Comparison of ENCODE assay signal across 1 cellular context in the genomic region with DNA sequence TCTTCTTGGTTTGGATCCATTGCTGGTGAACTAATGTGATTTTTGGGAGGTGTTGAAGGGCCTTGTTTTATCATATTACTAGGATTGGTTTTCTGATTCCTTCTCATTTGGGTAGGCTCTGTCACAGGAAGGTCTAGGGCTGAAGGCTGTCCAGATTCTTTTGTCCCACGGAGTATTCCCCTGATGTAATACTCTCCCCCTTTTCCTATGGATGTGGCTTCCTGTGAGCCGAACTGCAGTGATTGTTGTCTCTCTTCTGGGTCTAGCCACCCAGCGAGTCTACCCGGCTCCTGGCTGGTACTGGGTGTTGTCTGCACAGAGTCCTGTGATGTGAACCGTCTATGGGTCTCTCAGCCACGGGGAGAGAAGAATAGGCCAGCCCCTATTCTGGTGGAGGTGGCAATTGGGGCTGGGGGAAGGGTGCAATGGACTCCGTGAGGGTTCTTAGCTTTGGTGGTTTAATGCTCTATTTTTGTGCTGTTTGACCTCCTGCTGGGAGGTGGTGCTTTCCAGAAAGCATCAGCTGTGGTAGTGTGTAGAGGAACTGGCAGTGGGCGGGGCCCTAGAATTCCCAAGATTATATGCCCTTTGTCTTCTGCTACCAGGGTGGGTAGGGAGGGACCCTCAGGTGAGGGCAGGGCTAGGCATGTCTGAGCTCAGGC. TPM values are rescaled to one million over a fixed set of nuclear protein-coding genes. Genes with fewer than 3 reads are reported as not detected.
"Had no signal": no experiment of that assay in that cellular context is flagged by ENCODE, and none has a peak within 500 bp of the region (broad histone marks: within the 10 kb centered on the region; RNA-seq: fewer than 3 reads in every experiment).

No MANE protein-coding gene starts in this region.

RNA-seq across cellular contexts. Expression of a gene that starts 24.1 kb away (rescaled TPM):
- polyA plus RNA-seq: immature natural killer cell had no signal
